ENCODE assay signal across 15 cellular contexts in the genomic region with DNA sequence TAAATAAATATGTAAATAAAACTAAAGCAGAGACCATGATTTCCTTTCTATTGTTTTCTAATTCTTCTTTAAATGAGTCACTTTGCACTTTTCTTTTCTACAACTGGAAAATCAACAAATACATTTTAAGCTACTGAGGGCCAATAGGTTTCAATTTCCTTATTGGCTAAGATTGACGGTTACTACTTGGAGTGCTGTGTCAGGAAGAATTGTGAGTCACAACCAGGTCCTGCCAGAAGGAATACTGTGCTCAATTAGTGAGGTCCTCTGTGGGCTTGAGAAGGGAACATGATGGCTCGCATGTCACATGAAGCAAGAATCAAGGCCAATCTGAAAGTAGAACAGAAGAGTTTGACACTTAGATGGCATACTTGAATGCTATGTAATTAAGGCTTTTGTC.
DNase-seq lines count a peak whose midpoint lies in the region; ATAC-seq, FAIRE-seq and TF ChIP-seq lines count a peak whose summit lies in the region.
"Had no signal": no experiment of that assay in that cellular context is flagged by ENCODE, and none has a peak within 500 bp of the region (broad histone marks: within the 10 kb centered on the region; RNA-seq: fewer than 3 reads in every experiment).

No MANE protein-coding gene starts in this region.

- H3K9ac ChIP-seq in Loucy (ENCODE audit: low read depth, low read length, poor library complexity, severe bottlenecking) = no peak overlapping the region
- H3K9ac ChIP-seq in endothelial cell of umbilical vein (replicated peaks; ENCODE audit: extremely low read depth, insufficient read depth, low read length) = no peak overlapping the region
- H3K9ac ChIP-seq: BLaER1 had no signal

- peaks cover 2% of the 10 kb centered on the region for H3K27me3 Mint-ChIP-seq in activated naive CD8-positive, alpha-beta T cell treated with anti-CD3 and anti-CD28 coated beads, Interleukin-2, amount 50 U/mL, for 24 hours
- H3K27me3 Mint-ChIP-seq in activated T-cell treated with anti-CD3 and anti-CD28 coated beads, Interleukin-2, amount 50 U/mL, for 4 hours (ENCODE audit: low read depth) = peaks cover 3% of the 10 kb centered on the region

- no peak for ATAC-seq in activated naive CD8-positive, alpha-beta T cell treated with anti-CD3 and anti-CD28 coated beads, Interleukin-2, amount 50 U/mL, for 24 hours
- no peak for ATAC-seq in activated T-cell treated with anti-CD3 and anti-CD28 coated beads, Interleukin-2, amount 50 U/mL, for 4 hours
- ATAC-seq: stimulated activated naive B cell treated with anti-CD40 and anti-IgM and Interleukin-4, amounts not matched to agents 10 μg/mL and 1 μg/mL and 100 μg/mL, for 72 hours had no signal

- H3K4me3 ChIP-seq in Loucy (ENCODE audit: low read length, poor library complexity, severe bottlenecking) (no peak overlapping the region), endothelial cell of umbilical vein (replicated peaks in 1 of 3; ENCODE audit: insufficient read depth in 1 of 3, low read depth in 1 of 3, low read length in 3 of 3) (no peak overlapping the region)
- H3K4me3 ChIP-seq: BLaER1, SK-N-MC had no signal

- dilution Hi-C loops in endothelial cell of umbilical vein (cut with MboI; ENCODE audit: extremely low pct_ligation_motif_present, low sequenced_read_pairs) = no loop called here

- TF ChIP-seq CTCF in Loucy (conservative IDR thresholded peaks at IDR 0.05; ENCODE audit: low read length) = no peak
- no peak for TF ChIP-seq CTCF in endothelial cell of umbilical vein (IDR thresholded peaks at IDR 0.05; ENCODE audit: extremely low read depth in 1 of 2, insufficient read depth in 1 of 2, low read depth in 1 of 2, low read length in 2 of 2)

- POLR2A ChIA-PET in endothelial cell of umbilical vein (lab: Charles Lee) = no interaction called here

- H3K27ac Mint-ChIP-seq in activated naive CD8-positive, alpha-beta T cell treated with anti-CD3 and anti-CD28 coated beads, Interleukin-2, amount 50 U/mL, for 24 hours = no peak overlapping the region
- H3K27ac Mint-ChIP-seq: activated CD4-positive, alpha-beta T cell treated with anti-CD3 and anti-CD28 coated beads, Interleukin-2, amount 10 ng/mL, durations not matched to agents 24 days and 14 days; activated naive CD8-positive, alpha-beta T cell treated with anti-CD3 and anti-CD28 coated beads, Interleukin-2, amount 10 ng/mL, durations not matched to agents 7 days and 5 days; IgD-negative memory B cell; stimulated activated naive B cell treated with anti-CD40 and anti-IgM and Interleukin-4, amounts not matched to agents 10 μg/mL and 1 μg/mL and 100 μg/mL, for 72 hours had no signal

- H3K4me1 Mint-ChIP-seq in activated naive CD8-positive, alpha-beta T cell treated with anti-CD3 and anti-CD28 coated beads, Interleukin-2, amount 50 U/mL, for 24 hours = no peaks in the 10 kb centered on the region
- H3K4me1 Mint-ChIP-seq in activated T-cell treated with anti-CD3 and anti-CD28 coated beads, Interleukin-2, amount 50 U/mL, for 4 hours (ENCODE audit: low read depth) = no peaks in the 10 kb centered on the region
- H3K4me1 Mint-ChIP-seq: IgD-negative memory B cell; stimulated activated naive B cell treated with anti-CD40 and anti-IgM and Interleukin-4, amounts not matched to agents 10 μg/mL and 1 μg/mL and 100 μg/mL, for 72 hours had no signal

- no peaks in the 10 kb centered on the region for H3K9me2 ChIP-seq in Loucy (replicated peaks; ENCODE audit: low read depth, low read length)

- H3K9me3 ChIP-seq in Loucy (ENCODE audit: insufficient read depth, low read depth, low read length) (no peaks in the 10 kb centered on the region), endothelial cell of umbilical vein (replicated peaks; ENCODE audit: control insufficient read depth, insufficient read depth, low read length) (no peaks in the 10 kb centered on the region)

- H3K4me2 ChIP-seq in Loucy (ENCODE audit: low read depth, low read length, poor library complexity, severe bottlenecking) = no peak overlapping the region
- H3K4me2 ChIP-seq in endothelial cell of umbilical vein (ENCODE audit: insufficient read depth, low read length) = peak overlapping the region; percentile 34
- H3K4me2 ChIP-seq: BLaER1 had no signal

- intact Hi-C loops in endothelial cell of umbilical vein (cut with micrococcal nuclease) = no loop called here

- peak overlapping the region; percentile 33; the same call in 1 of the 2 replicates for H2AFZ ChIP-seq in Loucy (ENCODE audit: low read length)
- peak overlapping the region; percentile 1 for H2AFZ ChIP-seq in endothelial cell of umbilical vein (ENCODE audit: low read depth, low read length)

- H4K20me1 ChIP-seq in Loucy (ENCODE audit: insufficient read depth, low read length, poor library complexity, severe bottlenecking) = no peaks in the 10 kb centered on the region
- no peaks in the 10 kb centered on the region for H4K20me1 ChIP-seq in endothelial cell of umbilical vein (replicated peaks; ENCODE audit: control insufficient read depth, extremely low read depth, insufficient read depth, low read length)
- H4K20me1 ChIP-seq: BLaER1 had no signal

- no peaks in the 10 kb centered on the region for H3K36me3 ChIP-seq in Loucy (ENCODE audit: insufficient read depth, low read length)
- no peaks in the 10 kb centered on the region for H3K36me3 ChIP-seq in endothelial cell of umbilical vein (ENCODE audit: control insufficient read depth in 2 of 2, extremely low read depth in 1 of 2, insufficient read depth in 2 of 2, low read length in 2 of 2)
- H3K36me3 ChIP-seq: BLaER1 had no signal

- H3K4me1 ChIP-seq in Loucy (ENCODE audit: insufficient read depth, low read length, poor library complexity, severe bottlenecking) (no peaks in the 10 kb centered on the region), endothelial cell of umbilical vein (ENCODE audit: control insufficient read depth, extremely low read depth, insufficient read depth, low read length) (peaks cover 31% of the 10 kb centered on the region)
- H3K4me1 ChIP-seq: BLaER1 had no signal

- H3K9me3 Mint-ChIP-seq in activated naive CD8-positive, alpha-beta T cell treated with anti-CD3 and anti-CD28 coated beads, Interleukin-2, amount 50 U/mL, for 24 hours = no peaks in the 10 kb centered on the region
- no peaks in the 10 kb centered on the region for H3K9me3 Mint-ChIP-seq in activated T-cell treated with anti-CD3 and anti-CD28 coated beads, Interleukin-2, amount 50 U/mL, for 4 hours
- H3K9me3 Mint-ChIP-seq: activated naive CD8-positive, alpha-beta T cell treated with anti-CD3 and anti-CD28 coated beads, Interleukin-2, amount 10 ng/mL, durations not matched to agents 7 days and 5 days; IgD-negative memory B cell; stimulated activated naive B cell treated with anti-CD40 and anti-IgM and Interleukin-4, amounts not matched to agents 10 μg/mL and 1 μg/mL and 100 μg/mL, for 72 hours had no signal

- peak overlapping the region; percentile 52 for H3K27ac ChIP-seq in endothelial cell of umbilical vein (ENCODE audit: insufficient read depth, low read depth, low read length)
- H3K27ac ChIP-seq: BLaER1, SK-N-MC had no signal

- no peaks in the 10 kb centered on the region for H3K9me1 ChIP-seq in endothelial cell of umbilical vein (replicated peaks; ENCODE audit: control insufficient read depth, extremely low read depth, insufficient read depth, low read length)

- TF ChIP-seq POLR2A in endothelial cell of umbilical vein (IDR thresholded peaks at IDR 0.05; ENCODE audit: low read depth, low read length) = no peak

- DNase-seq in AG08395 (ENCODE audit: low spot score) (peak; percentile 54), endothelial cell of umbilical vein (ENCODE audit: low read depth, low spot score) (peak; percentile 72), medulla oblongata (ENCODE audit: extremely low spot score) (peak; percentile 21), RKO (ENCODE audit: low spot score) (no peak), COR-L47 (lab: John Stamatoyannopoulos, UW) (no peak)
- no peak for DNase-seq in activated naive CD8-positive, alpha-beta T cell treated with anti-CD3 and anti-CD28 coated beads, Interleukin-2, amount 50 U/mL, for 24 hours
- no peak for DNase-seq in activated T-cell treated with anti-CD3 and anti-CD28 coated beads, Interleukin-2, amount 50 U/mL, for 4 hours
- DNase-seq: activated CD4-positive, alpha-beta T cell treated with anti-CD3 and anti-CD28 coated beads, Interleukin-2, amount 10 ng/mL, durations not matched to agents 24 days and 14 days; activated naive CD8-positive, alpha-beta T cell treated with anti-CD3 and anti-CD28 coated beads, Interleukin-2, amount 10 ng/mL, durations not matched to agents 7 days and 5 days; NCI-H345; stimulated activated naive B cell treated with anti-CD40 and anti-IgM and Interleukin-4, amounts not matched to agents 10 μg/mL and 1 μg/mL and 100 μg/mL, for 72 hours had no signal

- no peaks in the 10 kb centered on the region for H3K27me3 ChIP-seq in Loucy (ENCODE audit: insufficient read depth, low read length, poor library complexity, severe bottlenecking)
- H3K27me3 ChIP-seq in endothelial cell of umbilical vein (ENCODE audit: control insufficient read depth in 2 of 2, insufficient read depth in 2 of 2, low read length in 2 of 2) = no peaks in the 10 kb centered on the region
- H3K27me3 ChIP-seq: BLaER1 had no signal

- no peaks in the 10 kb centered on the region for H3K79me2 ChIP-seq in Loucy (ENCODE audit: insufficient read depth, low read length)
- H3K79me2 ChIP-seq in endothelial cell of umbilical vein (ENCODE audit: control insufficient read depth, insufficient read depth, low read length) = no peaks in the 10 kb centered on the region

- no TSS peak for BruUV-seq in endothelial cell of umbilical vein (replicated peaks; lab: Mats Ljungman, UMichigan)

- no peaks in the 10 kb centered on the region for H3K36me3 Mint-ChIP-seq in activated naive CD8-positive, alpha-beta T cell treated with anti-CD3 and anti-CD28 coated beads, Interleukin-2, amount 50 U/mL, for 24 hours (ENCODE audit: low read depth)
- no peaks in the 10 kb centered on the region for H3K36me3 Mint-ChIP-seq in activated T-cell treated with anti-CD3 and anti-CD28 coated beads, Interleukin-2, amount 50 U/mL, for 4 hours (ENCODE audit: insufficient read depth)
- H3K36me3 Mint-ChIP-seq: IgD-negative memory B cell; stimulated activated naive B cell treated with anti-CD40 and anti-IgM and Interleukin-4, amounts not matched to agents 10 μg/mL and 1 μg/mL and 100 μg/mL, for 72 hours had no signal

- peak; percentile 82 for FAIRE-seq in endothelial cell of umbilical vein (lab: Jason Lieb, UNC)

- no peak overlapping the region for H3K4me3 Mint-ChIP-seq in activated naive CD8-positive, alpha-beta T cell treated with anti-CD3 and anti-CD28 coated beads, Interleukin-2, amount 50 U/mL, for 24 hours
- H3K4me3 Mint-ChIP-seq in activated T-cell treated with anti-CD3 and anti-CD28 coated beads, Interleukin-2, amount 50 U/mL, for 4 hours = no peak overlapping the region
- H3K4me3 Mint-ChIP-seq: activated CD4-positive, alpha-beta T cell treated with anti-CD3 and anti-CD28 coated beads, Interleukin-2, amount 10 ng/mL, durations not matched to agents 24 days and 14 days; activated naive CD8-positive, alpha-beta T cell treated with anti-CD3 and anti-CD28 coated beads, Interleukin-2, amount 10 ng/mL, durations not matched to agents 7 days and 5 days; IgD-negative memory B cell; stimulated activated naive B cell treated with anti-CD40 and anti-IgM and Interleukin-4, amounts not matched to agents 10 μg/mL and 1 μg/mL and 100 μg/mL, for 72 hours had no signal

- H3F3A ChIP-seq in Loucy (ENCODE audit: low read depth) = no peaks in the 10 kb centered on the region

- CTCF ChIA-PET in endothelial cell of umbilical vein (lab: Charles Lee) = interaction anchor here (1.0 to 1.9 kb wide), 5 partner anchors 14 to 219 kb away, joined by 3 to 6 read pairs (median 4); no protein-coding TSS in a partner anchor

Comparison
In these comparisons a context has a peak if more than half of its experiments do, and no peak if none do; other contexts are left out.
1. DNase-seq: peak in AG08395 (single experiment), endothelial cell of umbilical vein (single experiment) and medulla oblongata (single experiment); none in RKO (single experiment), COR-L47 (single experiment), activated naive CD8-positive, alpha-beta T cell treated with anti-CD3 and anti-CD28 coated beads, Interleukin-2, amount 50 U/mL, for 24 hours (single experiment) and activated T-cell treated with anti-CD3 and anti-CD28 coated beads, Interleukin-2, amount 50 U/mL, for 4 hours (single experiment).